ENCODE assay signal across 8 cellular contexts in the genomic region with DNA sequence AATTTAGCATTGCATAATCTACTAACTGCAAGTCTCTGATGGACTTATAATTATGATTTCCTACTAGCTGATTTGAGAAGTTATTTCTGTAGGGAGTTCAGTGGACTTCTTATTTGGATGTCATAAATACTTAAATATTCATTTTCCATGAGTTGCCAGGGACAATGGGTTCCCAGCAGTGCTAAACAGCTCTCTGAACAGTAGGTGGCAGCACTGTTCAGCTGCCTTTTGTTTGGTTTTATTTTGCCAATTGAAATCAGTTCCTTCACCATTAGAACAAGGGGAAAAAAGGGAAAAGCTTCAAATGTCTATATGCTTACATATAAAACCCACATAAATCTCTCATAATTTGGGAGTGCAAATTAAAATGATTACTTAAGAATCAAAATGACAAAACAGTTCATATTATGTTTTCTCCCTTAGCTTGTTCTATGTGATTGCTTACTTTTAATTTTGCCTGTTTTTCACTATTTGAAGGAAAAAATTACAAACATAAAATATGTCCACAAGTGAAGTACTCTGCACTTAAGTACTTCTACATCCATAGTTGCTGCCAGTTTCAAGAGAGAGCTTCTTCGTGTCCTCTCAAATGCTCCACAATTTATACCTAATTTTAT.
A peak's percentile ranks its signal among the peaks of the same experiment; 100 is the strongest.
DNase-seq lines count a peak whose midpoint lies in the region; ATAC-seq and TF ChIP-seq lines count a peak whose summit lies in the region.

No MANE protein-coding gene starts in this region.

- TF ChIP-seq CTCF in GM23338 (conservative IDR thresholded peaks at IDR 0.05; ENCODE audit: low read depth in 2 of 2) (peak; percentile 84 to 99), neural progenitor cell (IDR thresholded peaks at IDR 0.05) (peak; percentile 100)

- no peaks in the 10 kb centered on the region for H4K20me1 ChIP-seq in GM23338 (replicated peaks; ENCODE audit: insufficient read depth)
- no peaks in the 10 kb centered on the region for H4K20me1 ChIP-seq in neural progenitor cell (ENCODE audit: low read depth)

- H3K4me3 ChIP-seq in GM23338 (no peak overlapping the region), neural progenitor cell (peak overlapping the region; percentile 32)

- peak overlapping the region; percentile 59 for H3K27ac Mint-ChIP-seq in GM23338
- peak overlapping the region; percentile 89 for H3K27ac Mint-ChIP-seq in neural progenitor cell

- peaks cover 9% of the 10 kb centered on the region; the same call in 1 of the 3 replicates for H3K4me1 Mint-ChIP-seq in GM23338
- peaks cover 26% of the 10 kb centered on the region for H3K4me1 Mint-ChIP-seq in neural progenitor cell

- H3K4me1 ChIP-seq in GM23338 (ENCODE audit: insufficient read depth) (no peaks in the 10 kb centered on the region), neural progenitor cell (peaks cover 29% of the 10 kb centered on the region)

- H3K9ac ChIP-seq in neural progenitor cell: no peak overlapping the region

- H2AFZ ChIP-seq in GM23338 (no peak overlapping the region), neural progenitor cell (replicated peaks) (peak overlapping the region; percentile 71)

- no peaks in the 10 kb centered on the region for H3K36me3 ChIP-seq in GM23338 (ENCODE audit: insufficient read depth)
- H3K36me3 ChIP-seq in neural progenitor cell: no peaks in the 10 kb centered on the region

- H3K27me3 ChIP-seq in GM23338 (ENCODE audit: insufficient read depth) (no peaks in the 10 kb centered on the region), neural progenitor cell (no peaks in the 10 kb centered on the region)

- no peaks in the 10 kb centered on the region for H3K9me3 ChIP-seq in neural progenitor cell (ENCODE audit: low read depth)

- H3K4me3 Mint-ChIP-seq in GM23338 (no peak overlapping the region), neural progenitor cell (peak overlapping the region; percentile 49)

- H3K79me2 ChIP-seq in GM23338 (replicated peaks; ENCODE audit: insufficient read depth): no peaks in the 10 kb centered on the region
- H3K79me2 ChIP-seq in neural progenitor cell (ENCODE audit: low read depth): no peaks in the 10 kb centered on the region

- H3K9me3 Mint-ChIP-seq in GM23338 (no peaks in the 10 kb centered on the region), neural progenitor cell (peaks cover 13% of the 10 kb centered on the region)

- H3K27me3 Mint-ChIP-seq in GM23338 (ENCODE audit: insufficient read depth, low read depth, poor library complexity): no peaks in the 10 kb centered on the region
- H3K27me3 Mint-ChIP-seq in neural progenitor cell (ENCODE audit: insufficient read depth, low read depth): no peaks in the 10 kb centered on the region

- no peaks in the 10 kb centered on the region for H3K9me2 ChIP-seq in GM23338 (ENCODE audit: insufficient read depth)

- H3K27ac ChIP-seq in GM23338 (ENCODE audit: low read depth) (no peak overlapping the region), neural progenitor cell (peak overlapping the region; percentile 66)

- H3F3A ChIP-seq in GM23338 (replicated peaks; ENCODE audit: low read depth): no peaks in the 10 kb centered on the region
- H3F3A ChIP-seq in neural progenitor cell (ENCODE audit: low read depth): peaks cover 10% of the 10 kb centered on the region

- DNase-seq in stimulated activated CD4-positive, alpha-beta T cell treated with anti-CD3 and anti-CD28 coated beads, Interleukin-12 subunit alpha, Interleukin-12 subunit beta, amount 100 ng/mL, for 48 hours (ENCODE audit: low read depth in 2 of 3, low spot score in 1 of 3): peak in 2 of 3 donors; percentile 1 to 12
- DNase-seq in stimulated activated CD4-positive, alpha-beta T cell treated with anti-CD3 and anti-CD28 coated beads, Interleukin-12 subunit alpha, Interleukin-12 subunit beta, amount 100 ng/mL, for 4 hours: no peak
- DNase-seq in GM23338 (ENCODE audit: low spot score) (peak; percentile 71), LoVo (ENCODE audit: low spot score) (peak; percentile 46), fibroblast of gingiva (ENCODE audit: low read depth) (peak; percentile 27), neural progenitor cell (ENCODE audit: low spot score) (peak; percentile 74)
- no peak for DNase-seq in stimulated activated naive CD4-positive, alpha-beta T cell treated with Interleukin-2 at 50 U/mL for 16 hours (lab: John Stamatoyannopoulos, UW)

- H3K36me3 Mint-ChIP-seq in GM23338 (ENCODE audit: low read depth) (no peaks in the 10 kb centered on the region), neural progenitor cell (peaks cover 18% of the 10 kb centered on the region)

- ATAC-seq in GM23338: peak; percentile 73
- ATAC-seq in SK-N-SH treated with all-trans-retinoic acid at 6 μM for 48 hours: peak; percentile 90

- H3K4me2 ChIP-seq in GM23338 (no peak overlapping the region), neural progenitor cell (peak overlapping the region; percentile 70)

TF ChIP-seq in GM23338, 12 proteins besides CTCF, POLR2A, EP300 and RAD21 (continues in another document):
- TF ChIP-seq CREB1 (CRISPR knock-in tag; IDR thresholded peaks at IDR 0.05; ENCODE audit: low read depth): no peak
- TF ChIP-seq JUNB (IDR thresholded peaks at IDR 0.05; ENCODE audit: unreplicated experiment): no peak
- TF ChIP-seq, protein P1, sequence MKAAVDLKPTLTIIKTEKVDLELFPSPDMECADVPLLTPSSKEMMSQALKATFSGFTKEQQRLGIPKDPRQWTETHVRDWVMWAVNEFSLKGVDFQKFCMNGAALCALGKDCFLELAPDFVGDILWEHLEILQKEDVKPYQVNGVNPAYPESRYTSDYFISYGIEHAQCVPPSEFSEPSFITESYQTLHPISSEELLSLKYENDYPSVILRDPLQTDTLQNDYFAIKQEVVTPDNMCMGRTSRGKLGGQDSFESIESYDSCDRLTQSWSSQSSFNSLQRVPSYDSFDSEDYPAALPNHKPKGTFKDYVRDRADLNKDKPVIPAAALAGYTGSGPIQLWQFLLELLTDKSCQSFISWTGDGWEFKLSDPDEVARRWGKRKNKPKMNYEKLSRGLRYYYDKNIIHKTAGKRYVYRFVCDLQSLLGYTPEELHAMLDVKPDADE (IDR thresholded peaks at IDR 0.05): no peak
- no peak for TF ChIP-seq STAT1 (IDR thresholded peaks at IDR 0.05; ENCODE audit: unreplicated experiment)
- no peak for TF ChIP-seq ZNF114 (CRISPR knock-in tag; IDR thresholded peaks at IDR 0.05)
- no peak for TF ChIP-seq EZH2 (IDR thresholded peaks at IDR 0.05; ENCODE audit: low read depth, unreplicated experiment)

TF ChIP-seq in SK-N-SH treated with all-trans-retinoic acid at 6 μM for 48 hours, 23 proteins besides CTCF, POLR2A, EP300 and RAD21 (continues in another document):
- no peak for TF ChIP-seq ZFP3 (CRISPR knock-in tag; IDR thresholded peaks at IDR 0.05)
- TF ChIP-seq ZC3H10 (CRISPR knock-in tag; IDR thresholded peaks at IDR 0.05): no peak
- no peak for TF ChIP-seq ZNF70 (CRISPR knock-in tag; IDR thresholded peaks at IDR 0.05)
- no peak for TF ChIP-seq PPARA (CRISPR knock-in tag; IDR thresholded peaks at IDR 0.05; ENCODE audit: borderline replicate concordance)
- TF ChIP-seq GLIS3 (CRISPR knock-in tag; IDR thresholded peaks at IDR 0.05): no peak
- no peak for TF ChIP-seq ISL1 (CRISPR knock-in tag; IDR thresholded peaks at IDR 0.05)
- TF ChIP-seq, protein P2, sequence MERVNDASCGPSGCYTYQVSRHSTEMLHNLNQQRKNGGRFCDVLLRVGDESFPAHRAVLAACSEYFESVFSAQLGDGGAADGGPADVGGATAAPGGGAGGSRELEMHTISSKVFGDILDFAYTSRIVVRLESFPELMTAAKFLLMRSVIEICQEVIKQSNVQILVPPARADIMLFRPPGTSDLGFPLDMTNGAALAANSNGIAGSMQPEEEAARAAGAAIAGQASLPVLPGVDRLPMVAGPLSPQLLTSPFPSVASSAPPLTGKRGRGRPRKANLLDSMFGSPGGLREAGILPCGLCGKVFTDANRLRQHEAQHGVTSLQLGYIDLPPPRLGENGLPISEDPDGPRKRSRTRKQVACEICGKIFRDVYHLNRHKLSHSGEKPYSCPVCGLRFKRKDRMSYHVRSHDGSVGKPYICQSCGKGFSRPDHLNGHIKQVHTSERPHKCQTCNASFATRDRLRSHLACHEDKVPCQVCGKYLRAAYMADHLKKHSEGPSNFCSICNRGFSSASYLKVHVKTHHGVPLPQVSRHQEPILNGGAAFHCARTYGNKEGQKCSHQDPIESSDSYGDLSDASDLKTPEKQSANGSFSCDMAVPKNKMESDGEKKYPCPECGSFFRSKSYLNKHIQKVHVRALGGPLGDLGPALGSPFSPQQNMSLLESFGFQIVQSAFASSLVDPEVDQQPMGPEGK (CRISPR knock-in tag; IDR thresholded peaks at IDR 0.05; ENCODE audit: borderline replicate concordance): no peak
- no peak for TF ChIP-seq ESRRG (CRISPR knock-in tag; IDR thresholded peaks at IDR 0.05)
- no peak for TF ChIP-seq TOX (CRISPR knock-in tag; IDR thresholded peaks at IDR 0.05; ENCODE audit: borderline replicate concordance)
- TF ChIP-seq CSDC2 (CRISPR knock-in tag; IDR thresholded peaks at IDR 0.05): no peak
- no peak for TF ChIP-seq RARB (CRISPR knock-in tag; IDR thresholded peaks at IDR 0.05)
- TF ChIP-seq, protein P3, sequence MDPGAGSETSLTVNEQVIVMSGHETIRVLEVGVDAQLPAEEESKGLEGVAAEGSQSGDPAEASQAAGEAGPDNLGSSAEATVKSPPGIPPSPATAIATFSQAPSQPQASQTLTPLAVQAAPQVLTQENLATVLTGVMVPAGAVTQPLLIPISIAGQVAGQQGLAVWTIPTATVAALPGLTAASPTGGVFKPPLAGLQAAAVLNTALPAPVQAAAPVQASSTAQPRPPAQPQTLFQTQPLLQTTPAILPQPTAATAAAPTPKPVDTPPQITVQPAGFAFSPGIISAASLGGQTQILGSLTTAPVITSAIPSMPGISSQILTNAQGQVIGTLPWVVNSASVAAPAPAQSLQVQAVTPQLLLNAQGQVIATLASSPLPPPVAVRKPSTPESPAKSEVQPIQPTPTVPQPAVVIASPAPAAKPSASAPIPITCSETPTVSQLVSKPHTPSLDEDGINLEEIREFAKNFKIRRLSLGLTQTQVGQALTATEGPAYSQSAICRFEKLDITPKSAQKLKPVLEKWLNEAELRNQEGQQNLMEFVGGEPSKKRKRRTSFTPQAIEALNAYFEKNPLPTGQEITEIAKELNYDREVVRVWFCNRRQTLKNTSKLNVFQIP (CRISPR knock-in tag; IDR thresholded peaks at IDR 0.05; ENCODE audit: borderline replicate concordance, low read depth): no peak
- TF ChIP-seq ARNTL (CRISPR knock-in tag; IDR thresholded peaks at IDR 0.05; ENCODE audit: borderline replicate concordance, low read depth): no peak
- no peak for TF ChIP-seq ZNF8 (CRISPR knock-in tag; IDR thresholded peaks at IDR 0.05)

Comparison
In these comparisons a context has a peak if more than half of its experiments do, and no peak if none do; other contexts are left out.
1. DNase-seq: peak in stimulated activated CD4-positive, alpha-beta T cell treated with anti-CD3 and anti-CD28 coated beads, Interleukin-12 subunit alpha, Interleukin-12 subunit beta, amount 100 ng/mL, for 48 hours (2 of 3), GM23338 (single experiment), LoVo (single experiment), fibroblast of gingiva (single experiment) and neural progenitor cell (single experiment); none in stimulated activated CD4-positive, alpha-beta T cell treated with anti-CD3 and anti-CD28 coated beads, Interleukin-12 subunit alpha, Interleukin-12 subunit beta, amount 100 ng/mL, for 4 hours (single experiment) and stimulated activated naive CD4-positive, alpha-beta T cell treated with Interleukin-2 at 50 U/mL for 16 hours (single experiment).